ENCODE assay signal across 1 cellular context in genomic region chr14:34722723-34723545, GRCh38.
TF ChIP-seq lines count a peak whose summit lies in the region.

No MANE protein-coding gene starts in this region.

TF ChIP-seq in HepG2, 621 proteins besides CTCF, POLR2A, EP300 and RAD21 (continued from another document and continues in another):
- TF ChIP-seq SOX6 (IDR thresholded peaks at IDR 0.05) (no peak), SOX6 (CRISPR knock-in tag; IDR thresholded peaks at IDR 0.05) (no peak), ZFP82 (CRISPR knock-in tag; IDR thresholded peaks at IDR 0.05; ENCODE audit: borderline replicate concordance) (no peak), HMG20B (CRISPR knock-in tag; conservative IDR thresholded peaks at IDR 0.05) (no peak), TEAD2 (CRISPR knock-in tag; IDR thresholded peaks at IDR 0.05) (no peak), POGK (CRISPR knock-in tag; conservative IDR thresholded peaks at IDR 0.05) (no peak), PHF5A (CRISPR knock-in tag; IDR thresholded peaks at IDR 0.05; ENCODE audit: low read depth, unreplicated experiment) (peak; percentile 57), THAP8 (CRISPR knock-in tag; IDR thresholded peaks at IDR 0.05; ENCODE audit: borderline replicate concordance) (no peak), ZSCAN29 (CRISPR knock-in tag; conservative IDR thresholded peaks at IDR 0.05) (no peak), HMGXB4 (CRISPR knock-in tag; IDR thresholded peaks at IDR 0.05; ENCODE audit: borderline replicate concordance in 1 of 2, low read depth in 1 of 2) (peak; percentile 67 to 72; a peak in 2 of 4 replicates), MAF1 (CRISPR knock-in tag; IDR thresholded peaks at IDR 0.05; ENCODE audit: borderline replicate concordance) (no peak), ZFYVE20 (CRISPR knock-in tag; IDR thresholded peaks at IDR 0.05; ENCODE audit: borderline replicate concordance, low read depth) (no peak), DMAP1 (CRISPR knock-in tag; IDR thresholded peaks at IDR 0.05) (no peak), TBX2 (CRISPR knock-in tag; IDR thresholded peaks at IDR 0.05; ENCODE audit: borderline replicate concordance) (no peak), ZNF530 (CRISPR knock-in tag; IDR thresholded peaks at IDR 0.05; ENCODE audit: low read depth) (no peak), MAFK (conservative IDR thresholded peaks at IDR 0.05 in 1 of 2, IDR thresholded peaks at IDR 0.05 in 1 of 2; ENCODE audit: low read length in 2 of 2) (no peak), PPARG (CRISPR knock-in tag; conservative IDR thresholded peaks at IDR 0.05) (0 out of 2 replicates have a peak, but pooled peaks have one; percentile 16), JARID2 (CRISPR knock-in tag; IDR thresholded peaks at IDR 0.05; ENCODE audit: insufficient replicate concordance) (no peak), YEATS4 (CRISPR knock-in tag; IDR thresholded peaks at IDR 0.05; ENCODE audit: borderline replicate concordance) (no peak), RFXAP (CRISPR knock-in tag; IDR thresholded peaks at IDR 0.05; ENCODE audit: borderline replicate concordance) (no peak), ZFP1 (CRISPR knock-in tag; IDR thresholded peaks at IDR 0.05) (0 out of 2 replicates have a peak, but pooled peaks have one; percentile 34), ZNF740 (CRISPR knock-in tag; IDR thresholded peaks at IDR 0.05) (no peak), GMEB1 (CRISPR knock-in tag; IDR thresholded peaks at IDR 0.05; ENCODE audit: borderline replicate concordance) (no peak; the same call in 1 of the 2 replicates), ZNF501 (CRISPR knock-in tag; IDR thresholded peaks at IDR 0.05) (no peak), NFE2L1 (CRISPR knock-in tag; IDR thresholded peaks at IDR 0.05; ENCODE audit: borderline replicate concordance) (no peak), ZNF839 (CRISPR knock-in tag; IDR thresholded peaks at IDR 0.05; ENCODE audit: borderline replicate concordance) (no peak), REPIN1 (CRISPR knock-in tag; IDR thresholded peaks at IDR 0.05; ENCODE audit: borderline replicate concordance, low read depth) (0 out of 2 replicates have a peak, but pooled peaks have one; percentile 23), ZNF749 (CRISPR knock-in tag; IDR thresholded peaks at IDR 0.05; ENCODE audit: borderline replicate concordance) (no peak), SNAI1 (CRISPR knock-in tag; IDR thresholded peaks at IDR 0.05; ENCODE audit: borderline replicate concordance) (no peak), HOXA3 (CRISPR knock-in tag; IDR thresholded peaks at IDR 0.05) (no peak), RFX5 (IDR thresholded peaks at IDR 0.05; ENCODE audit: low read depth, low read length) (no peak), MNT (IDR thresholded peaks at IDR 0.05) (no peak), ZSCAN20 (CRISPR knock-in tag; IDR thresholded peaks at IDR 0.05; ENCODE audit: borderline replicate concordance) (no peak; the same call in 1 of the 2 replicates), HNF4G (IDR thresholded peaks at IDR 0.05; ENCODE audit: borderline replicate concordance, low read depth, low read length) (no peak), HNF4G (CRISPR knock-in tag; IDR thresholded peaks at IDR 0.05; ENCODE audit: borderline replicate concordance, low read depth) (no peak), CC2D1A (CRISPR knock-in tag; IDR thresholded peaks at IDR 0.05) (no peak), ZNF619 (CRISPR knock-in tag; IDR thresholded peaks at IDR 0.05) (no peak; the same call in 1 of the 2 replicates), ZNF17 (CRISPR knock-in tag; IDR thresholded peaks at IDR 0.05) (no peak), HOXA9 (CRISPR knock-in tag; IDR thresholded peaks at IDR 0.05; ENCODE audit: borderline replicate concordance) (no peak), ZNF235 (CRISPR knock-in tag; IDR thresholded peaks at IDR 0.05; ENCODE audit: borderline replicate concordance) (no peak), TFAP4 (IDR thresholded peaks at IDR 0.05; ENCODE audit: borderline replicate concordance, low read depth) (no peak), ZNF782 (CRISPR knock-in tag; IDR thresholded peaks at IDR 0.05; ENCODE audit: borderline replicate concordance) (0 out of 2 replicates have a peak, but pooled peaks have one; percentile 49), ZNF3 (CRISPR knock-in tag; IDR thresholded peaks at IDR 0.05) (no peak)
- TF ChIP-seq, protein P1, sequence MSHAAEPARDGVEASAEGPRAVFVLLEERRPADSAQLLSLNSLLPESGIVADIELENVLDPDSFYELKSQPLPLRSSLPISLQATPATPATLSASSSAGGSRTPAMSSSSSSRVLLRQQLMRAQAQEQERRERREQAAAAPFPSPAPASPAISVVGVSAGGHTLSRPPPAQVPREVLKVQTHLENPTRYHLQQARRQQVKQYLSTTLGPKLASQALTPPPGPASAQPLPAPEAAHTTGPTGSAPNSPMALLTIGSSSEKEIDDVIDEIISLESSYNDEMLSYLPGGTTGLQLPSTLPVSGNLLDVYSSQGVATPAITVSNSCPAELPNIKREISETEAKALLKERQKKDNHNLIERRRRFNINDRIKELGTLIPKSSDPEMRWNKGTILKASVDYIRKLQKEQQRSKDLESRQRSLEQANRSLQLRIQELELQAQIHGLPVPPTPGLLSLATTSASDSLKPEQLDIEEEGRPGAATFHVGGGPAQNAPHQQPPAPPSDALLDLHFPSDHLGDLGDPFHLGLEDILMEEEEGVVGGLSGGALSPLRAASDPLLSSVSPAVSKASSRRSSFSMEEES (CRISPR knock-in tag; IDR thresholded peaks at IDR 0.05) = no peak; the same call in 1 of the 2 replicates
- TF ChIP-seq, protein P2, sequence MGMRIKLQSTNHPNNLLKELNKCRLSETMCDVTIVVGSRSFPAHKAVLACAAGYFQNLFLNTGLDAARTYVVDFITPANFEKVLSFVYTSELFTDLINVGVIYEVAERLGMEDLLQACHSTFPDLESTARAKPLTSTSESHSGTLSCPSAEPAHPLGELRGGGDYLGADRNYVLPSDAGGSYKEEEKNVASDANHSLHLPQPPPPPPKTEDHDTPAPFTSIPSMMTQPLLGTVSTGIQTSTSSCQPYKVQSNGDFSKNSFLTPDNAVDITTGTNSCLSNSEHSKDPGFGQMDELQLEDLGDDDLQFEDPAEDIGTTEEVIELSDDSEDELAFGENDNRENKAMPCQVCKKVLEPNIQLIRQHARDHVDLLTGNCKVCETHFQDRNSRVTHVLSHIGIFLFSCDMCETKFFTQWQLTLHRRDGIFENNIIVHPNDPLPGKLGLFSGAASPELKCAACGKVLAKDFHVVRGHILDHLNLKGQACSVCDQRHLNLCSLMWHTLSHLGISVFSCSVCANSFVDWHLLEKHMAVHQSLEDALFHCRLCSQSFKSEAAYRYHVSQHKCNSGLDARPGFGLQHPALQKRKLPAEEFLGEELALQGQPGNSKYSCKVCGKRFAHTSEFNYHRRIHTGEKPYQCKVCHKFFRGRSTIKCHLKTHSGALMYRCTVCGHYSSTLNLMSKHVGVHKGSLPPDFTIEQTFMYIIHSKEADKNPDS (CRISPR knock-in tag; IDR thresholded peaks at IDR 0.05) = no peak
- TF ChIP-seq, protein P3, sequence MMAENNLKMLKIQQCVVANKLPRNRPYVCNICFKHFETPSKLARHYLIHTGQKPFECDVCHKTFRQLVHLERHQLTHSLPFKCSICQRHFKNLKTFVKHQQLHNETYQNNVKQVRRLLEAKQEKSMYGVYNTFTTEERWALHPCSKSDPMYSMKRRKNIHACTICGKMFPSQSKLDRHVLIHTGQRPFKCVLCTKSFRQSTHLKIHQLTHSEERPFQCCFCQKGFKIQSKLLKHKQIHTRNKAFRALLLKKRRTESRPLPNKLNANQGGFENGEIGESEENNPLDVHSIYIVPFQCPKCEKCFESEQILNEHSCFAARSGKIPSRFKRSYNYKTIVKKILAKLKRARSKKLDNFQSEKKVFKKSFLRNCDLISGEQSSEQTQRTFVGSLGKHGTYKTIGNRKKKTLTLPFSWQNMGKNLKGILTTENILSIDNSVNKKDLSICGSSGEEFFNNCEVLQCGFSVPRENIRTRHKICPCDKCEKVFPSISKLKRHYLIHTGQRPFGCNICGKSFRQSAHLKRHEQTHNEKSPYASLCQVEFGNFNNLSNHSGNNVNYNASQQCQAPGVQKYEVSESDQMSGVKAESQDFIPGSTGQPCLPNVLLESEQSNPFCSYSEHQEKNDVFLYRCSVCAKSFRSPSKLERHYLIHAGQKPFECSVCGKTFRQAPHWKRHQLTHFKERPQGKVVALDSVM (CRISPR knock-in tag; IDR thresholded peaks at IDR 0.05) = no peak
- TF ChIP-seq, protein P4, sequence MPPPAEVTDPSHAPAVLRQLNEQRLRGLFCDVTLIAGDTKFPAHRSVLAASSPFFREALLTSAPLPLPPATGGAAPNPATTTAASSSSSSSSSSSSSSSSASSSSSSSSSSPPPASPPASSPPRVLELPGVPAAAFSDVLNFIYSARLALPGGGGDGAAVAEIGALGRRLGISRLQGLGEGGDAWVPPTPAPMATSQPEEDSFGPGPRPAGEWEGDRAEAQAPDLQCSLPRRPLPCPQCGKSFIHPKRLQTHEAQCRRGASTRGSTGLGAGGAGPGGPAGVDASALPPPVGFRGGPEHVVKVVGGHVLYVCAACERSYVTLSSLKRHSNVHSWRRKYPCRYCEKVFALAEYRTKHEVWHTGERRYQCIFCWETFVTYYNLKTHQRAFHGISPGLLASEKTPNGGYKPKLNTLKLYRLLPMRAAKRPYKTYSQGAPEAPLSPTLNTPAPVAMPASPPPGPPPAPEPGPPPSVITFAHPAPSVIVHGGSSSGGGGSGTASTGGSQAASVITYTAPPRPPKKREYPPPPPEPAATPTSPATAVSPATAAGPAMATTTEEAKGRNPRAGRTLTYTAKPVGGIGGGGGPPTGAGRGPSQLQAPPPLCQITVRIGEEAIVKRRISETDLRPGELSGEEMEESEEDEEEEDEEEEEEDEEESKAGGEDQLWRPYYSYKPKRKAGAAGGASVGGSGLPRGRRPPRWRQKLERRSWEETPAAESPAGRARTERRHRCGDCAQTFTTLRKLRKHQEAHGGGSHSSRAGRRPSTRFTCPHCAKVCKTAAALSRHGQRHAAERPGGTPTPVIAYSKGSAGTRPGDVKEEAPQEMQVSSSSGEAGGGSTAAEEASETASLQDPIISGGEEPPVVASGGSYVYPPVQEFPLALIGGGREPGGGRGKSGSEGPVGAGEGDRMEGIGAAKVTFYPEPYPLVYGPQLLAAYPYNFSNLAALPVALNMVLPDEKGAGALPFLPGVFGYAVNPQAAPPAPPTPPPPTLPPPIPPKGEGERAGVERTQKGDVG (CRISPR knock-in tag; IDR thresholded peaks at IDR 0.05; ENCODE audit: borderline replicate concordance) = no peak
